In genomic region chr11:134157451-134157850, GRCh38 we compare ENCODE assay signal across 15 cellular contexts.
A peak's percentile ranks its signal among the peaks of the same experiment; 100 is the strongest.
DNase-seq lines count a peak whose midpoint lies in the region; FAIRE-seq and TF ChIP-seq lines count a peak whose summit lies in the region.
"Had no signal": no experiment of that assay in that cellular context is flagged by ENCODE, and none has a peak within 500 bp of the region (broad histone marks: within the 10 kb centered on the region; RNA-seq: fewer than 3 reads in every experiment).

No MANE protein-coding gene starts in this region.

- H3K4me1 ChIP-seq in adipocyte (ENCODE audit: control insufficient read depth, insufficient read depth, low read length) = no peaks in the 10 kb centered on the region
- H3K4me1 ChIP-seq in endothelial cell of umbilical vein (ENCODE audit: control insufficient read depth, extremely low read depth, insufficient read depth, low read length) = no peaks in the 10 kb centered on the region
- no peaks in the 10 kb centered on the region for H3K4me1 ChIP-seq in Peyer's patch
- H3K4me1 ChIP-seq: BLaER1, Caco-2 had no signal

- H3K79me2 ChIP-seq in endothelial cell of umbilical vein (ENCODE audit: control insufficient read depth, insufficient read depth, low read length) = no peaks in the 10 kb centered on the region

- H3K4me1 Mint-ChIP-seq in nephron progenitor cell = peaks cover 4% of the 10 kb centered on the region
- H3K4me1 Mint-ChIP-seq: CD8-positive, alpha-beta memory T cell had no signal

- H3K4me2 ChIP-seq in endothelial cell of umbilical vein (ENCODE audit: insufficient read depth, low read length) = no peak overlapping the region
- H3K4me2 ChIP-seq: BLaER1 had no signal

- peak; percentile 56 for FAIRE-seq in endothelial cell of umbilical vein (lab: Jason Lieb, UNC)
- no peak for FAIRE-seq in HTR-8/SVneo (lab: Jason Lieb, UNC)
- FAIRE-seq: GM12878, GM18507 had no signal

- H3K9ac ChIP-seq in adipocyte (ENCODE audit: low read length) (no peak overlapping the region), endothelial cell of umbilical vein (replicated peaks; ENCODE audit: extremely low read depth, insufficient read depth, low read length) (no peak overlapping the region)
- H3K9ac ChIP-seq: BLaER1 had no signal

- peaks cover 4% of the 10 kb centered on the region for H3K9me3 Mint-ChIP-seq in nephron progenitor cell
- H3K9me3 Mint-ChIP-seq: CD8-positive, alpha-beta memory T cell had no signal

- POLR2A ChIA-PET in endothelial cell of umbilical vein (lab: Charles Lee) = no interaction called here

- dilution Hi-C loops in endothelial cell of umbilical vein (cut with MboI; ENCODE audit: extremely low pct_ligation_motif_present, low sequenced_read_pairs) = no loop called here

- peaks cover 82% of the 10 kb centered on the region for H3K36me3 Mint-ChIP-seq in nephron progenitor cell (ENCODE audit: low read depth)

- no peaks in the 10 kb centered on the region for H3K9me3 ChIP-seq in adipocyte (ENCODE audit: control insufficient read depth, low read length)
- no peaks in the 10 kb centered on the region for H3K9me3 ChIP-seq in endothelial cell of umbilical vein (replicated peaks; ENCODE audit: control insufficient read depth, insufficient read depth, low read length)
- H3K9me3 ChIP-seq in Peyer's patch = no peaks in the 10 kb centered on the region
- H3K9me3 ChIP-seq: BLaER1, Caco-2 had no signal

- H4K20me1 ChIP-seq in endothelial cell of umbilical vein (replicated peaks; ENCODE audit: control insufficient read depth, extremely low read depth, insufficient read depth, low read length) = no peaks in the 10 kb centered on the region
- H4K20me1 ChIP-seq: BLaER1 had no signal

- H3K27ac ChIP-seq in endothelial cell of umbilical vein (ENCODE audit: insufficient read depth, low read depth, low read length) (no peak overlapping the region), Peyer's patch (no peak overlapping the region)
- H3K27ac ChIP-seq: BLaER1 had no signal

- CTCF ChIA-PET in endothelial cell of umbilical vein (lab: Charles Lee) = no interaction called here

- TF ChIP-seq POLR2A in endothelial cell of umbilical vein (IDR thresholded peaks at IDR 0.05; ENCODE audit: low read depth, low read length) = no peak
- TF ChIP-seq POLR2A in Peyer's patch (IDR thresholded peaks at IDR 0.05) = no peak

- no peak overlapping the region for H3K4me3 Mint-ChIP-seq in nephron progenitor cell
- H3K4me3 Mint-ChIP-seq: CD8-positive, alpha-beta memory T cell had no signal

- no peak overlapping the region for H3K27ac Mint-ChIP-seq in nephron progenitor cell

- no peak overlapping the region for H3K4me3 ChIP-seq in HFF-Myc (replicated peaks; ENCODE audit: low read depth, low read length)
- H3K4me3 ChIP-seq in adipocyte (ENCODE audit: low read length) = no peak overlapping the region
- H3K4me3 ChIP-seq in endothelial cell of umbilical vein (replicated peaks in 1 of 3; ENCODE audit: insufficient read depth in 1 of 3, low read depth in 1 of 3, low read length in 3 of 3) = no peak overlapping the region
- no peak overlapping the region for H3K4me3 ChIP-seq in Peyer's patch
- H3K4me3 ChIP-seq: BLaER1, GM12878 had no signal

- intact Hi-C loops in endothelial cell of umbilical vein (cut with micrococcal nuclease) = no loop called here

- DNase-seq in HFF-Myc (ENCODE audit: extremely low read depth, low read depth) (peak; percentile 36), adipocyte (ENCODE audit: low read depth) (peak; percentile 50), endothelial cell of umbilical vein (ENCODE audit: low read depth, low spot score) (peak; percentile 60), nephron progenitor cell (no peak), Peyer's patch (no peak), HTR-8/SVneo (ENCODE audit: insufficient read length, low spot score) (no peak)
- DNase-seq in stimulated activated CD4-positive, alpha-beta T cell treated with anti-CD3 and anti-CD28 coated beads, Interleukin-4, amount 100 ng/mL, for 4 hours = no peak
- DNase-seq: Caco-2; CD8-positive, alpha-beta memory T cell; DND-41; GF-D8; HCEC 1CT had no signal

- H3K27me3 Mint-ChIP-seq in nephron progenitor cell (ENCODE audit: low read depth, poor library complexity) = no peaks in the 10 kb centered on the region
- H3K27me3 Mint-ChIP-seq: CD8-positive, alpha-beta memory T cell had no signal

- H3K36me3 ChIP-seq in adipocyte (ENCODE audit: control insufficient read depth, insufficient read depth, low read length, severe bottlenecking) = peaks cover 79% of the 10 kb centered on the region
- H3K36me3 ChIP-seq in endothelial cell of umbilical vein (ENCODE audit: control insufficient read depth in 2 of 2, extremely low read depth in 1 of 2, insufficient read depth in 2 of 2, low read length in 2 of 2) = peaks cover 8 to 18% of the 10 kb centered on the region in 2 experiments
- H3K36me3 ChIP-seq in Peyer's patch = peaks cover 0 to 55% (median 0%) of the 10 kb centered on the region in 3 donors

- no peak overlapping the region for H2AFZ ChIP-seq in endothelial cell of umbilical vein (ENCODE audit: low read depth, low read length)

- no TSS peak for BruUV-seq in endothelial cell of umbilical vein (replicated peaks; lab: Mats Ljungman, UMichigan)

- no peak for TF ChIP-seq CTCF in HFF-Myc (IDR thresholded peaks at IDR 0.05; ENCODE audit: low read depth, low read length, missing control alignments)
- TF ChIP-seq CTCF in endothelial cell of umbilical vein (IDR thresholded peaks at IDR 0.05; ENCODE audit: extremely low read depth in 1 of 2, insufficient read depth in 1 of 2, low read depth in 1 of 2, low read length in 2 of 2) = no peak
- TF ChIP-seq CTCF in nephron progenitor cell (IDR thresholded peaks at IDR 0.05) = no peak
- TF ChIP-seq CTCF in Peyer's patch (IDR thresholded peaks at IDR 0.05) = no peak

- H3K27me3 ChIP-seq in adipocyte (replicated peaks; ENCODE audit: control insufficient read depth, insufficient read depth, low read length) (no peaks in the 10 kb centered on the region), endothelial cell of umbilical vein (ENCODE audit: control insufficient read depth in 2 of 2, insufficient read depth in 2 of 2, low read length in 2 of 2) (no peaks in the 10 kb centered on the region), Peyer's patch (no peaks in the 10 kb centered on the region)
- H3K27me3 ChIP-seq: BLaER1 had no signal

- H3K9me1 ChIP-seq in endothelial cell of umbilical vein (replicated peaks; ENCODE audit: control insufficient read depth, extremely low read depth, insufficient read depth, low read length) = no peaks in the 10 kb centered on the region

TF ChIP-seq in endothelial cell of umbilical vein, 7 proteins besides CTCF, POLR2A, EP300 and RAD21:
- TF ChIP-seq POLR2AphosphoS5 (IDR thresholded peaks at IDR 0.05; ENCODE audit: insufficient read depth, low read depth, low read length) = no peak
- TF ChIP-seq FOS (IDR thresholded peaks at IDR 0.05; ENCODE audit: borderline replicate concordance, insufficient read depth, low read length) = no peak
- no peak for TF ChIP-seq MYC (IDR thresholded peaks at IDR 0.05; ENCODE audit: low read depth, low read length)
- TF ChIP-seq JUN (IDR thresholded peaks at IDR 0.05; ENCODE audit: borderline replicate concordance, insufficient read depth, insufficient read length, low read depth) = no peak
- TF ChIP-seq, protein P1, sequence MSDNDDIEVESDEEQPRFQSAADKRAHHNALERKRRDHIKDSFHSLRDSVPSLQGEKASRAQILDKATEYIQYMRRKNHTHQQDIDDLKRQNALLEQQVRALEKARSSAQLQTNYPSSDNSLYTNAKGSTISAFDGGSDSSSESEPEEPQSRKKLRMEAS (IDR thresholded peaks at IDR 0.05; ENCODE audit: insufficient read depth, insufficient read length) = no peak
- no peak for TF ChIP-seq GATA2 (IDR thresholded peaks at IDR 0.05; ENCODE audit: insufficient read depth, insufficient read length, low read depth, low read length)
- no peak for TF ChIP-seq EZH2 (IDR thresholded peaks at IDR 0.05; ENCODE audit: borderline replicate concordance, low read depth, low read length, severe bottlenecking)

Comparison
In these comparisons a context has a peak if more than half of its experiments do, and no peak if none do; other contexts are left out.
1. DNase-seq: peak in HFF-Myc (single experiment), adipocyte (single experiment) and endothelial cell of umbilical vein (single experiment); none in stimulated activated CD4-positive, alpha-beta T cell treated with anti-CD3 and anti-CD28 coated beads, Interleukin-4, amount 100 ng/mL, for 4 hours (0 of 2), nephron progenitor cell (single experiment), Peyer's patch (0 of 3) and HTR-8/SVneo (single experiment).